Comparison of ENCODE assay signal across 8 cellular contexts in genomic region chr4:139278956-139279722, GRCh38. TPM values are rescaled to one million over a fixed set of nuclear protein-coding genes. Genes with fewer than 3 reads are reported as not detected.
A peak's percentile ranks its signal among the peaks of the same experiment; 100 is the strongest.
DNase-seq lines count a peak whose midpoint lies in the region; ATAC-seq, FAIRE-seq and TF ChIP-seq lines count a peak whose summit lies in the region.

No MANE protein-coding gene starts in this region.

- no peaks in the 10 kb centered on the region for H3K36me3 Mint-ChIP-seq in activated T-helper 17 cell treated with anti-CD3 and anti-CD28 coated beads, Interleukin-2, amount 50 U/mL, for 72 hours (ENCODE audit: low read depth)

- H3K4me1 Mint-ChIP-seq in activated T-helper 17 cell treated with anti-CD3 and anti-CD28 coated beads, Interleukin-2, amount 50 U/mL, for 72 hours: peaks cover 6% of the 10 kb centered on the region

- FAIRE-seq in D721Med (lab: Jason Lieb, UNC): no peak

- ATAC-seq in activated T-helper 17 cell treated with anti-CD3 and anti-CD28 coated beads, Interleukin-2, amount 50 U/mL, for 72 hours (replicated peaks): peak; percentile 46
- ATAC-seq in left ventricle myocardium superior (peak; percentile 53), gastrocnemius medialis (no peak), GM21360 (IDR thresholded peaks at IDR 0.05; ENCODE audit: unreplicated experiment) (no peak)

- H3K27me3 ChIP-seq in H7 (ENCODE audit: control insufficient read depth, insufficient read depth, low read length): peaks cover 35% of the 10 kb centered on the region
- H3K27me3 ChIP-seq in gastrocnemius medialis: peaks cover 9 to 15% (median 13%) of the 10 kb centered on the region in 3 donors

- in situ Hi-C loops in gastrocnemius medialis (cut with MboI; ENCODE audit: low sequenced_read_pairs in 4 of 4): no loop called here

- no peak overlapping the region for H3K27ac ChIP-seq in gastrocnemius medialis

- no peak overlapping the region for H3K27ac Mint-ChIP-seq in activated T-helper 17 cell treated with anti-CD3 and anti-CD28 coated beads, Interleukin-2, amount 50 U/mL, for 72 hours

- peak overlapping the region; percentile 49 for H3K4me3 ChIP-seq in H7 (ENCODE audit: insufficient read depth, low read depth, low read length)
- H3K4me3 ChIP-seq in gastrocnemius medialis: peak overlapping the region in 3 of 4 donors; percentile 27 to 60 (median 46)

- TF ChIP-seq POLR2A in gastrocnemius medialis (IDR thresholded peaks at IDR 0.05): no peak

- peaks cover 33% of the 10 kb centered on the region for H3K27me3 Mint-ChIP-seq in activated T-helper 17 cell treated with anti-CD3 and anti-CD28 coated beads, Interleukin-2, amount 50 U/mL, for 72 hours

- H3K36me3 ChIP-seq in H7 (replicated peaks; ENCODE audit: control insufficient read depth, insufficient read depth, low read length) (no peaks in the 10 kb centered on the region), gastrocnemius medialis (no peaks in the 10 kb centered on the region)

- DNase-seq in H7: peak; percentile 65
- no peak for DNase-seq in left ventricle myocardium superior
- no peak for DNase-seq in gastrocnemius medialis
- DNase-seq in D721Med (ENCODE audit: insufficient read length, low spot score): no peak
- DNase-seq in NCI-H2196 (lab: John Stamatoyannopoulos, UW; ENCODE audit: unreplicated experiment): no peak
- no peak for DNase-seq in activated CD4-positive, alpha-beta T cell treated with anti-CD3 and anti-CD28 coated beads for 1 hour

- no peak for TF ChIP-seq CTCF in gastrocnemius medialis (IDR thresholded peaks at IDR 0.05 in 4 of 5, conservative IDR thresholded peaks at IDR 0.05 in 1 of 5)
- TF ChIP-seq CTCF in D721Med (IDR thresholded peaks at IDR 0.05; ENCODE audit: insufficient read depth, missing control alignments): no peak

- H3K9me3 ChIP-seq in gastrocnemius medialis: no peaks in the 10 kb centered on the region

- intact Hi-C loops in left ventricle myocardium superior (cut with micrococcal nuclease) (no loop called here), gastrocnemius medialis (cut with DNase I; ENCODE audit: low total_unique reads) (no loop called here)

- H3K4me1 ChIP-seq in gastrocnemius medialis: no peaks in the 10 kb centered on the region

- peak overlapping the region; percentile 78 for H3K4me3 Mint-ChIP-seq in activated T-helper 17 cell treated with anti-CD3 and anti-CD28 coated beads, Interleukin-2, amount 50 U/mL, for 72 hours

- no peaks in the 10 kb centered on the region for H3K9me3 Mint-ChIP-seq in activated T-helper 17 cell treated with anti-CD3 and anti-CD28 coated beads, Interleukin-2, amount 50 U/mL, for 72 hours

RNA-seq across cellular contexts. Expression of gene MGARP, which starts 0.9 kb away (rescaled TPM):
- 0.21 and 2.0 TPM in 2 replicates for total RNA-seq in H7 (2014; rRNA removed; shearing (Covaris generic))
- under 1 TPM in 1 of 2 donors, not detected in 1; 0.98 TPM for total RNA-seq in activated T-helper 17 cell treated with anti-CD3 and anti-CD28 coated beads, Interleukin-2, amount 50 U/mL, for 72 hours
- total RNA-seq in left ventricle myocardium superior (0.62 TPM), gastrocnemius medialis (under 1 TPM in 3 of 4 donors, not detected in 1; 0.29 to 0.65 (median 0.38) TPM)

RNA-seq across cellular contexts. Expression of gene NAA15, which starts 22.2 kb away (rescaled TPM):
- total RNA-seq in H7 (2014; rRNA removed; shearing (Covaris generic)): 60.5 and 68.7 TPM in 2 replicates
- 100 to 1,000 TPM in 1 of 2 donors, 10 to 100 TPM in 1; 54.2 to 106 TPM for total RNA-seq in activated T-helper 17 cell treated with anti-CD3 and anti-CD28 coated beads, Interleukin-2, amount 50 U/mL, for 72 hours
- total RNA-seq in left ventricle myocardium superior (36.1 TPM), gastrocnemius medialis (10 to 100 TPM; 25.0 to 48.8 (median 37.2) TPM)

RNA-seq across cellular contexts. Expression of gene NDUFC1, which starts 23.1 kb away (rescaled TPM):
- total RNA-seq in H7 (2014; rRNA removed; shearing (Covaris generic)): 78.0 and 82.2 TPM in 2 replicates
- total RNA-seq in activated T-helper 17 cell treated with anti-CD3 and anti-CD28 coated beads, Interleukin-2, amount 50 U/mL, for 72 hours: 10 to 100 TPM; 34.9 to 43.6 TPM
- total RNA-seq in left ventricle myocardium superior (246 TPM), gastrocnemius medialis (100 to 1,000 TPM in 1 of 4 donors, 10 to 100 TPM in 3; 30.5 to 102 (median 63.5) TPM)

Comparison
In these comparisons a context has a peak if more than half of its experiments do, and no peak if none do; other contexts are left out.
1. ATAC-seq: peak in activated T-helper 17 cell treated with anti-CD3 and anti-CD28 coated beads, Interleukin-2, amount 50 U/mL, for 72 hours (single experiment) and left ventricle myocardium superior (single experiment); none in gastrocnemius medialis (0 of 2) and GM21360 (single experiment).